Comparison of ENCODE assay signal across 14 cellular contexts in genomic region chr1:14113271-14113670, GRCh38.
DNase-seq lines count a peak whose midpoint lies in the region; ATAC-seq, FAIRE-seq and TF ChIP-seq lines count a peak whose summit lies in the region.
"Had no signal": no experiment of that assay in that cellular context is flagged by ENCODE, and none has a peak within 500 bp of the region (broad histone marks: within the 10 kb centered on the region; RNA-seq: fewer than 3 reads in every experiment).

No MANE protein-coding gene starts in this region.

- H2BK120ac ChIP-seq in mesenchymal stem cell (ENCODE audit: low read depth, low read length) = no peak overlapping the region

- peaks cover 4% of the 10 kb centered on the region for H3K4me1 Mint-ChIP-seq in astrocyte (ENCODE audit: low read depth, unreplicated experiment)
- H3K4me1 Mint-ChIP-seq in activated T-cell treated with anti-CD3 and anti-CD28 coated beads, Interleukin-2, amount 50 U/mL, for 72 hours (ENCODE audit: low read depth) = no peaks in the 10 kb centered on the region

- no peak overlapping the region for H3K4ac ChIP-seq in mesenchymal stem cell (ENCODE audit: low read depth in 1 of 2, low read length in 2 of 2)

- no peaks in the 10 kb centered on the region for H3K9me2 ChIP-seq in MM.1S (replicated peaks; ENCODE audit: insufficient read depth, low read length)

- H2BK12ac ChIP-seq in mesenchymal stem cell (ENCODE audit: low read length in 2 of 2) = no peak overlapping the region

- H3F3A ChIP-seq in MM.1S (ENCODE audit: insufficient read depth, low read length) = no peaks in the 10 kb centered on the region

- DNase-seq in MM.1S = no peak
- peak; percentile 35 for DNase-seq in astrocyte (ENCODE audit: low read depth)
- DNase-seq in mesenchymal stem cell = no peak
- no peak for DNase-seq in activated T-cell treated with anti-CD3 and anti-CD28 coated beads, Interleukin-2, amount 50 U/mL, for 72 hours
- DNase-seq in SJCRH30 = no peak
- no peak for DNase-seq in stimulated activated CD4-positive, alpha-beta T cell treated with anti-CD3 and anti-CD28 coated beads, Interleukin-12 subunit alpha, Interleukin-12 subunit beta, amount 100 ng/mL, for 4 hours
- DNase-seq: 8988T; Calu3; CD4-positive, alpha-beta T cell had no signal

- FAIRE-seq in astrocyte (lab: Jason Lieb, UNC) = no peak
- FAIRE-seq: GM12878, GM18507, H54 had no signal

- H3K36me3 ChIP-seq in BLaER1 treated with 17β-estradiol and CSF1 and Interleukin-3, amounts not matched to agents 10 nM and 100 nM = no peaks in the 10 kb centered on the region
- H3K36me3 ChIP-seq in MM.1S (replicated peaks; ENCODE audit: insufficient read depth, low read length) (no peaks in the 10 kb centered on the region), astrocyte (ENCODE audit: insufficient read depth, low read length) (no peaks in the 10 kb centered on the region), mesenchymal stem cell (ENCODE audit: control insufficient read depth in 1 of 2, insufficient read depth in 2 of 2, low read depth in 1 of 2, low read length in 2 of 2) (no peaks in the 10 kb centered on the region), SJCRH30 (no peaks in the 10 kb centered on the region)

- H2BK15ac ChIP-seq in mesenchymal stem cell (ENCODE audit: low read depth, poor library complexity, severe bottlenecking) = no peak overlapping the region

- no peaks in the 10 kb centered on the region for H3K79me2 ChIP-seq in MM.1S (ENCODE audit: low read length)
- no peaks in the 10 kb centered on the region for H3K79me2 ChIP-seq in astrocyte (ENCODE audit: insufficient read depth, low read length)

- WGBS in mesenchymal stem cell = 68% methylated on average over 9 of the region's 9 CpGs

- no peak for ATAC-seq in activated T-cell treated with anti-CD3 and anti-CD28 coated beads, Interleukin-2, amount 50 U/mL, for 72 hours (replicated peaks in 1 of 2)
- ATAC-seq in GM21529 (IDR thresholded peaks at IDR 0.05; ENCODE audit: unreplicated experiment) = no peak

- H2AK5ac ChIP-seq in mesenchymal stem cell (ENCODE audit: low read length, severe bottlenecking) = no peak overlapping the region

- H3K18ac ChIP-seq in mesenchymal stem cell (ENCODE audit: low read depth in 1 of 2, low read length in 2 of 2) = no peak overlapping the region

- no peaks in the 10 kb centered on the region for H3K79me1 ChIP-seq in mesenchymal stem cell (replicated peaks; ENCODE audit: low read length, poor library complexity, severe bottlenecking)

- no peak overlapping the region for H2BK5ac ChIP-seq in mesenchymal stem cell (ENCODE audit: low read depth, low read length, poor library complexity, severe bottlenecking)

- peaks cover 11 to 24% (median 16%) of the 10 kb centered on the region in 10 experiments for H3K4me1 ChIP-seq in BLaER1 treated with 17β-estradiol and CSF1 and Interleukin-3, amounts not matched to agents 10 nM and 100 nM
- H3K4me1 ChIP-seq in MM.1S (ENCODE audit: low read length) (peaks cover 35% of the 10 kb centered on the region), astrocyte (ENCODE audit: insufficient read depth, low read length) (no peaks in the 10 kb centered on the region), mesenchymal stem cell (ENCODE audit: control insufficient read depth, insufficient read depth, low read depth, low read length) (no peaks in the 10 kb centered on the region), SJCRH30 (no peaks in the 10 kb centered on the region)

- peak overlapping the region in 9 of 11 experiments; percentile 55 to 89 (median 69); a peak in 16 of 22 replicates for H3K4me2 ChIP-seq in BLaER1 treated with 17β-estradiol and CSF1 and Interleukin-3, amounts not matched to agents 10 nM and 100 nM
- 0 out of 2 replicates have a peak overlapping the region, but pooled peaks have one; percentile 7 for H3K4me2 ChIP-seq in MM.1S (ENCODE audit: low read depth, low read length)
- H3K4me2 ChIP-seq in astrocyte (ENCODE audit: low read length) = no peak overlapping the region
- H3K4me2 ChIP-seq in mesenchymal stem cell (ENCODE audit: low read length, poor library complexity, severe bottlenecking) = no peak overlapping the region

- H3K9ac ChIP-seq in BLaER1 treated with 17β-estradiol and CSF1 and Interleukin-3, amounts not matched to agents 10 nM and 100 nM = peak overlapping the region in 1 of 11 experiments; percentile 56; a peak in 1 of 22 replicates
- no peak overlapping the region for H3K9ac ChIP-seq in MM.1S (ENCODE audit: low read length)
- no peak overlapping the region for H3K9ac ChIP-seq in astrocyte (ENCODE audit: low read length)
- H3K9ac ChIP-seq in mesenchymal stem cell (ENCODE audit: low read length) = peak overlapping the region; percentile 24

- TF ChIP-seq CTCF in MM.1S (IDR thresholded peaks at IDR 0.05; ENCODE audit: low read length) = no peak
- TF ChIP-seq CTCF in astrocyte (IDR thresholded peaks at IDR 0.05; ENCODE audit: insufficient read depth, low read depth, low read length) = no peak

- no peak overlapping the region for H3K27ac Mint-ChIP-seq in astrocyte (ENCODE audit: unreplicated experiment)
- H3K27ac Mint-ChIP-seq in activated T-cell treated with anti-CD3 and anti-CD28 coated beads, Interleukin-2, amount 50 U/mL, for 72 hours = no peak overlapping the region
- H3K27ac Mint-ChIP-seq: CD4-positive, alpha-beta T cell had no signal

- peaks cover 6% of the 10 kb centered on the region for H3K9me3 Mint-ChIP-seq in astrocyte (ENCODE audit: unreplicated experiment)
- H3K9me3 Mint-ChIP-seq in activated T-cell treated with anti-CD3 and anti-CD28 coated beads, Interleukin-2, amount 50 U/mL, for 72 hours = no peaks in the 10 kb centered on the region
- H3K9me3 Mint-ChIP-seq: CD4-positive, alpha-beta T cell had no signal

- H3K36me3 Mint-ChIP-seq in astrocyte (ENCODE audit: low read depth, unreplicated experiment) = no peaks in the 10 kb centered on the region
- no peaks in the 10 kb centered on the region for H3K36me3 Mint-ChIP-seq in activated T-cell treated with anti-CD3 and anti-CD28 coated beads, Interleukin-2, amount 50 U/mL, for 72 hours (ENCODE audit: insufficient read depth in 2 of 2)

- peaks cover 0 to 9% (median 0%) of the 10 kb centered on the region in 11 experiments; a peak in 6 of 22 replicates for H3K9me3 ChIP-seq in BLaER1 treated with 17β-estradiol and CSF1 and Interleukin-3, amounts not matched to agents 10 nM and 100 nM (replicated peaks in 1 of 11)
- H3K9me3 ChIP-seq in MM.1S (replicated peaks; ENCODE audit: insufficient read depth, low read length) (no peaks in the 10 kb centered on the region), astrocyte (ENCODE audit: insufficient read depth, low read depth, low read length) (no peaks in the 10 kb centered on the region), mesenchymal stem cell (ENCODE audit: control insufficient read depth, low read length) (no peaks in the 10 kb centered on the region), SJCRH30 (replicated peaks) (no peaks in the 10 kb centered on the region)

- no peak overlapping the region for H4K91ac ChIP-seq in mesenchymal stem cell (ENCODE audit: low read length)

- no peak overlapping the region for H3K4me3 Mint-ChIP-seq in astrocyte (ENCODE audit: unreplicated experiment)
- no peak overlapping the region for H3K4me3 Mint-ChIP-seq in activated T-cell treated with anti-CD3 and anti-CD28 coated beads, Interleukin-2, amount 50 U/mL, for 72 hours
- H3K4me3 Mint-ChIP-seq: CD4-positive, alpha-beta T cell had no signal

- no peaks in the 10 kb centered on the region for H4K20me1 ChIP-seq in BLaER1 treated with 17β-estradiol and CSF1 and Interleukin-3, amounts not matched to agents 10 nM and 100 nM
- H4K20me1 ChIP-seq in MM.1S (ENCODE audit: insufficient read depth, low read length) (no peaks in the 10 kb centered on the region), astrocyte (ENCODE audit: insufficient read depth, low read length) (no peaks in the 10 kb centered on the region)

- H3K4me3 ChIP-seq in BLaER1 treated with 17β-estradiol and CSF1 and Interleukin-3, amounts not matched to agents 10 nM and 100 nM = no peak overlapping the region
- H3K4me3 ChIP-seq in MM.1S (ENCODE audit: low read length) (no peak overlapping the region), astrocyte (ENCODE audit: insufficient read depth, low read depth, low read length) (no peak overlapping the region), mesenchymal stem cell (ENCODE audit: insufficient read depth in 1 of 2, low read depth in 1 of 2, low read length in 2 of 2) (no peak overlapping the region), SJCRH30 (no peak overlapping the region)
- H3K4me3 ChIP-seq: GM12878 had no signal

- H3K27me3 ChIP-seq in BLaER1 treated with 17β-estradiol and CSF1 and Interleukin-3, amounts not matched to agents 10 nM and 100 nM = no peaks in the 10 kb centered on the region
- H3K27me3 ChIP-seq in MM.1S (replicated peaks; ENCODE audit: insufficient read depth, low read length) (no peaks in the 10 kb centered on the region), astrocyte (ENCODE audit: insufficient read depth, low read length) (no peaks in the 10 kb centered on the region), mesenchymal stem cell (ENCODE audit: control insufficient read depth in 1 of 2, insufficient read depth in 1 of 2, low read length in 2 of 2) (no peaks in the 10 kb centered on the region), SJCRH30 (no peaks in the 10 kb centered on the region)

- H3K14ac ChIP-seq in mesenchymal stem cell (ENCODE audit: low read length in 2 of 2) = no peak overlapping the region

- H3K27me3 Mint-ChIP-seq in astrocyte (ENCODE audit: low read depth, unreplicated experiment) = peaks cover 36% of the 10 kb centered on the region
- peaks cover 18% of the 10 kb centered on the region for H3K27me3 Mint-ChIP-seq in activated T-cell treated with anti-CD3 and anti-CD28 coated beads, Interleukin-2, amount 50 U/mL, for 72 hours (ENCODE audit: low read depth)

- no peak overlapping the region for H4K8ac ChIP-seq in mesenchymal stem cell (ENCODE audit: low read length)

- no peak overlapping the region for H3K27ac ChIP-seq in BLaER1 treated with 17β-estradiol and CSF1 and Interleukin-3, amounts not matched to agents 10 nM and 100 nM
- no peak overlapping the region for H3K27ac ChIP-seq in MM.1S (ENCODE audit: low read length)
- no peak overlapping the region for H3K27ac ChIP-seq in astrocyte (ENCODE audit: low read depth, low read length)
- no peak overlapping the region for H3K27ac ChIP-seq in mesenchymal stem cell (ENCODE audit: low read length, poor library complexity, severe bottlenecking)
- H3K27ac ChIP-seq in SJCRH30 = no peak overlapping the region

- H2AFZ ChIP-seq in MM.1S (ENCODE audit: low read length) = 0 out of 2 replicates have a peak overlapping the region, but pooled peaks have one; percentile 40
- H2AFZ ChIP-seq in astrocyte (ENCODE audit: low read depth, low read length) = no peak overlapping the region
- no peak overlapping the region for H2AFZ ChIP-seq in mesenchymal stem cell (ENCODE audit: low read depth, low read length)

- no peak overlapping the region for H3K23ac ChIP-seq in mesenchymal stem cell (ENCODE audit: low read length in 2 of 2)

Comparison
In these comparisons a context has a peak if more than half of its experiments do, and no peak if none do; other contexts are left out.
1. H3K4me2 ChIP-seq: peak in BLaER1 treated with 17β-estradiol and CSF1 and Interleukin-3, amounts not matched to agents 10 nM and 100 nM (9 of 11) and MM.1S (single experiment); none in astrocyte (single experiment) and mesenchymal stem cell (single experiment).